8 cellular contexts compared by ENCODE assay signal in genomic region chr13:23378009-23378632, GRCh38. TPM values are rescaled to one million over a fixed set of nuclear protein-coding genes. Genes with fewer than 3 reads are reported as not detected.
DNase-seq lines count a peak whose midpoint lies in the region; ATAC-seq and TF ChIP-seq lines count a peak whose summit lies in the region.

No MANE protein-coding gene starts in this region.

- POLR2A ChIA-PET in A673 (lab: Charles Lee; ENCODE audit: low non-redundant PET), result no interaction called here

- TF ChIP-seq CTCF in A673 (conservative IDR thresholded peaks at IDR 0.05; ENCODE audit: low read depth, low read length) (no peak), fibroblast of the aortic adventitia (IDR thresholded peaks at IDR 0.05; ENCODE audit: insufficient read depth, low read length) (no peak)

- DNase-seq in A673 (ENCODE audit: low spot score) (peak; percentile 38), GM19238 (ENCODE audit: insufficient read length, low spot score) (peak; percentile 11), MV-4-11 (lab: John Stamatoyannopoulos, UW) (peak; percentile 99), activated T-cell treated with anti-CD3 and anti-CD28 coated beads for 4 hours (peak; percentile 54), fibroblast of the aortic adventitia (ENCODE audit: low read depth) (peak; percentile 100), NCI-H748 treated with DMSO at 0.1 percent for 48 hours (lab: John Stamatoyannopoulos, UW) (no peak)
- DNase-seq in stimulated activated CD4-positive, alpha-beta T cell treated with anti-CD3 and anti-CD28 coated beads, Interleukin-15, amount 100 ng/mL, for 48 hours (ENCODE audit: low read depth in 2 of 2), result peak; percentile 50 to 52

- no peaks in the 10 kb centered on the region for H3K9me3 ChIP-seq in A673 (ENCODE audit: low read depth, low read length, poor library complexity, severe bottlenecking)

- CTCF ChIA-PET in A673 (lab: Charles Lee), result no interaction called here

- H3K27ac ChIP-seq in A673 (ENCODE audit: low read depth, low read length, poor library complexity, severe bottlenecking), result no peak overlapping the region

- no TSS peak for BruUV-seq in A673 (replicated peaks; lab: Mats Ljungman, UMichigan)

- no peak overlapping the region for H3K4me3 ChIP-seq in A673 (ENCODE audit: low read depth, low read length, poor library complexity, severe bottlenecking)
- H3K4me3 ChIP-seq in fibroblast of the aortic adventitia (ENCODE audit: low read depth, low read length), result no peak overlapping the region

- peaks cover 3% of the 10 kb centered on the region for H3K4me1 ChIP-seq in A673 (ENCODE audit: insufficient read depth, low read length, poor library complexity, severe bottlenecking)

- no peaks in the 10 kb centered on the region for H3K27me3 ChIP-seq in A673 (replicated peaks; ENCODE audit: insufficient read depth, low read depth, low read length, poor library complexity)

- ATAC-seq in GM18520 (IDR thresholded peaks at IDR 0.05; ENCODE audit: unreplicated experiment), result no peak

- H3K36me3 ChIP-seq in A673 (ENCODE audit: insufficient read depth, low read length, poor library complexity, severe bottlenecking), result no peaks in the 10 kb centered on the region

- intact Hi-C loops in A673 (cut with micrococcal nuclease; ENCODE audit: unreplicated experiment), result no loop called here

RNA-seq across cellular contexts. Expression of gene SACS, which starts 55.4 kb away (rescaled TPM):
- total RNA-seq in A673 (2021) (31.5 and 35.9 TPM in 2 replicates), fibroblast of the aortic adventitia (ENCODE audit: low replicate concordance) (21.9 and 66.2 TPM in 2 replicates)
